In the genomic region with DNA sequence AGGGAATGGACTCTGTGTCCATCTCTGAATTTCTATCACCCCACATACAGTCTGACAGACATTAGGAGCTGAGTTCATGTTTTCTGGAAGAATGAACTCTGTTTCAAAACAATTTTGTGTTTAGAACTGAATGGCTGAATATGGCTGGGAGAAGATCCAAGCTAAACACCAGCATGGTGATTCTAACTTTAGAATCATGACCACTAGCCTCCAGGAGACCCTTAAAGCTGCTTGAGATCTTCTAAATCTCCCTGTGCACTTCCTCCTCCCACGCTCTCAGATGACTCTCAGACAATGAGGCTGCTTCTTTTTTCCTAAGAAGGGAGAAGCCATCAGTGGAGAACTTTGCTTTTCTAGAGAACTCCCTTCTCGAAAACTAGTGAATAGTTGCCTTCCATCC, we compare ENCODE assay signal across 27 cellular contexts.
"Had no signal": no experiment of that assay in that cellular context is flagged by ENCODE, and none has a peak within 500 bp of the region (broad histone marks: within the 10 kb centered on the region; RNA-seq: fewer than 3 reads in every experiment).

No MANE protein-coding gene starts in this region.

- H3K36me3 Mint-ChIP-seq: activated naive CD4-positive, alpha-beta T cell treated with anti-CD3 and anti-CD28 coated beads, Interleukin-2, amount 50 U/mL, for 24 hours; memory B cell had no signal

- DNase-seq: activated B cell treated with CpG ODN at 0.5 μM for 24 hours; activated CD4-positive, alpha-beta T cell treated with anti-CD3 and anti-CD28 coated beads, Interleukin-2, amount 50 U/mL, for 1 hour; activated CD8-positive, alpha-beta T cell treated with anti-CD3 and anti-CD28 coated beads for 36 hours; activated naive CD8-positive, alpha-beta T cell treated with anti-CD3 and anti-CD28 coated beads, Interleukin-2, amount 50 U/mL, for 24 hours; activated T-cell treated with anti-CD3 and anti-CD28 coated beads, Interleukin-2, amount 50 U/mL, for 4 hours; amygdala; caudate nucleus; effector CD4-positive, alpha-beta T cell; foreskin melanocyte; midbrain; naive thymus-derived CD4-positive, alpha-beta T cell; ovary; sigmoid colon; spleen; stimulated activated naive CD8-positive, alpha-beta T cell treated with anti-CD3 and anti-CD28 coated beads, Interleukin-15, Interleukin-2, amounts not matched to agents 100 U/mL and 50 U/mL, for 24 hours; substantia nigra; T-helper 1 cell; upper lobe of left lung had no signal

- H3K4me1 Mint-ChIP-seq: activated B cell treated with CpG ODN at 0.5 μM for 24 hours; activated naive CD8-positive, alpha-beta T cell treated with anti-CD3 and anti-CD28 coated beads, Interleukin-2, amount 50 U/mL, for 24 hours; activated T-helper 17 cell treated with anti-CD3 and anti-CD28 coated beads, Interleukin-2, amount 50 U/mL, for 72 hours; memory B cell had no signal

- H3K27me3 Mint-ChIP-seq: activated B cell treated with CpG ODN at 0.5 μM for 24 hours; activated CD8-positive, alpha-beta T cell treated with anti-CD3 and anti-CD28 coated beads for 36 hours; activated naive CD4-positive, alpha-beta T cell treated with anti-CD3 and anti-CD28 coated beads, Interleukin-2, amount 50 U/mL, for 24 hours; activated T-helper 17 cell treated with anti-CD3 and anti-CD28 coated beads, Interleukin-2, amount 50 U/mL, for 72 hours; brain; dendritic cell treated with granulocyte-macrophage colony-stimulating factor and Interleukin-4, amounts not matched to agents 40 ng/mL and 50 ng/mL, for 4 days; naive thymus-derived CD4-positive, alpha-beta T cell had no signal

- H3K4me3 Mint-ChIP-seq: activated B cell treated with CpG ODN at 0.5 μM for 24 hours; activated CD8-positive, alpha-beta T cell treated with anti-CD3 and anti-CD28 coated beads for 36 hours; activated naive CD4-positive, alpha-beta T cell treated with anti-CD3 and anti-CD28 coated beads, Interleukin-2, amount 50 U/mL, for 24 hours; activated naive CD8-positive, alpha-beta T cell treated with anti-CD3 and anti-CD28 coated beads, Interleukin-2, amount 50 U/mL, for 24 hours; activated T-cell treated with anti-CD3 and anti-CD28 coated beads, Interleukin-2, amount 50 U/mL, for 4 hours; activated T-helper 17 cell treated with anti-CD3 and anti-CD28 coated beads, Interleukin-2, amount 50 U/mL, for 72 hours; brain; dendritic cell treated with granulocyte-macrophage colony-stimulating factor and Interleukin-4, amounts not matched to agents 40 ng/mL and 50 ng/mL, for 4 days; memory B cell; naive thymus-derived CD4-positive, alpha-beta T cell; T-helper 2 cell treated with Interferon-gamma antibody and Interleukin-4, amounts not matched to agents 5 μg/mL and 100 μg/mL, for 36 hours had no signal

- ATAC-seq: activated CD8-positive, alpha-beta T cell treated with anti-CD3 and anti-CD28 coated beads for 36 hours; activated naive CD8-positive, alpha-beta T cell treated with anti-CD3 and anti-CD28 coated beads, Interleukin-2, amount 50 U/mL, for 24 hours; activated T-cell treated with anti-CD3 and anti-CD28 coated beads, Interleukin-2, amount 50 U/mL, for 4 hours; activated T-helper 17 cell treated with anti-CD3 and anti-CD28 coated beads, Interleukin-2, amount 50 U/mL, for 72 hours; naive thymus-derived CD4-positive, alpha-beta T cell; stimulated activated naive CD8-positive, alpha-beta T cell treated with anti-CD3 and anti-CD28 coated beads, Interleukin-15, Interleukin-2, amounts not matched to agents 100 U/mL and 50 U/mL, for 24 hours had no signal

- H3K27ac ChIP-seq: esophagus muscularis mucosa, ovary, sigmoid colon, spleen, upper lobe of left lung, vagina had no signal

- H3K4me3 ChIP-seq: esophagus muscularis mucosa, ovary, sigmoid colon, spleen, upper lobe of left lung, vagina had no signal

- H3K4me1 ChIP-seq: esophagus muscularis mucosa, sigmoid colon, spleen, upper lobe of left lung, vagina had no signal

- H3K9me3 ChIP-seq: esophagus muscularis mucosa, ovary, sigmoid colon, spleen, upper lobe of left lung, vagina had no signal

- H3K9me3 Mint-ChIP-seq: activated B cell treated with CpG ODN at 0.5 μM for 24 hours; activated CD8-positive, alpha-beta T cell treated with anti-CD3 and anti-CD28 coated beads for 36 hours; activated naive CD4-positive, alpha-beta T cell treated with anti-CD3 and anti-CD28 coated beads, Interleukin-2, amount 50 U/mL, for 24 hours; activated naive CD8-positive, alpha-beta T cell treated with anti-CD3 and anti-CD28 coated beads, Interleukin-2, amount 50 U/mL, for 24 hours; activated T-cell treated with anti-CD3 and anti-CD28 coated beads, Interleukin-2, amount 50 U/mL, for 4 hours; activated T-helper 17 cell treated with anti-CD3 and anti-CD28 coated beads, Interleukin-2, amount 50 U/mL, for 72 hours; brain; dendritic cell treated with granulocyte-macrophage colony-stimulating factor and Interleukin-4, amounts not matched to agents 40 ng/mL and 50 ng/mL, for 4 days; memory B cell; T-helper 2 cell treated with Interferon-gamma antibody and Interleukin-4, amounts not matched to agents 5 μg/mL and 100 μg/mL, for 36 hours had no signal

- H3K27ac Mint-ChIP-seq: activated B cell treated with CpG ODN at 0.5 μM for 24 hours; activated CD8-positive, alpha-beta T cell treated with anti-CD3 and anti-CD28 coated beads for 36 hours; activated naive CD4-positive, alpha-beta T cell treated with anti-CD3 and anti-CD28 coated beads, Interleukin-2, amount 50 U/mL, for 24 hours; activated naive CD8-positive, alpha-beta T cell treated with anti-CD3 and anti-CD28 coated beads, Interleukin-2, amount 50 U/mL, for 24 hours; activated T-helper 17 cell treated with anti-CD3 and anti-CD28 coated beads, Interleukin-2, amount 50 U/mL, for 72 hours; brain; dendritic cell treated with granulocyte-macrophage colony-stimulating factor and Interleukin-4, amounts not matched to agents 40 ng/mL and 50 ng/mL, for 4 days; memory B cell; naive thymus-derived CD4-positive, alpha-beta T cell; progenitor cell of endocrine pancreas; T-helper 2 cell treated with Interferon-gamma antibody and Interleukin-4, amounts not matched to agents 5 μg/mL and 100 μg/mL, for 36 hours had no signal

- H3K27me3 ChIP-seq: ovary, sigmoid colon, upper lobe of left lung, vagina had no signal

- H3K36me3 ChIP-seq: esophagus muscularis mucosa, ovary, sigmoid colon, spleen, upper lobe of left lung, vagina had no signal
